In the genomic region with DNA sequence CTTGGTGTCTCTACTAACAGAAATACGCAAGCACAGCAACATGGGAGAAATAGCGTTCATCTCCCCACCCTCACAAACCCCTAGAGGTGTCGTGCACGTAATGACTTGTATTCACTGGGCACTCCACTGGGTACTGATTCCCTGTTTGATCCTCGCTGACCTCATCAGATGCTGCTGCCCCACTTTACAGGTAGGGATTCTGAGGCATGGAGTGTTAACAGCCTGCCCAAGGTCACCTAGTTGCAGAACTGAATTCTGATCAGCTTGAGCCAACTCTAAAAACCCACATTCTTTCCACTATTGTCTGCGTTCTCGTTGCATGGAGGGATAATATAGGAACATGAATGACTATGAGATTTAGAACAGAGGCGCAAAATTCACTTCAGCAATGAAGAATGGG, we compare ENCODE assay signal across 30 cellular contexts.
DNase-seq lines count a peak whose midpoint lies in the region; ATAC-seq and TF ChIP-seq lines count a peak whose summit lies in the region.
"Had no signal": no experiment of that assay in that cellular context is flagged by ENCODE, and none has a peak within 500 bp of the region (broad histone marks: within the 10 kb centered on the region; RNA-seq: fewer than 3 reads in every experiment).

No MANE protein-coding gene starts in this region.

- H3K4me2 ChIP-seq in SK-N-SH, result 0 out of 2 replicates have a peak overlapping the region, but pooled peaks have one; percentile 21

- H4K20me1 ChIP-seq in SK-N-SH (ENCODE audit: insufficient read depth), result peaks cover 96% of the 10 kb centered on the region

- H3K79me2 ChIP-seq in SK-N-SH (ENCODE audit: insufficient read depth), result peaks cover 100% of the 10 kb centered on the region

- TF ChIP-seq RAD21 in SK-N-SH (IDR thresholded peaks at IDR 0.05; ENCODE audit: low read length), result no peak

- no peaks in the 10 kb centered on the region for H3K36me3 Mint-ChIP-seq in nephron (ENCODE audit: low read depth)
- H3K36me3 Mint-ChIP-seq in progenitor cell of endocrine pancreas (ENCODE audit: insufficient read depth), result no peaks in the 10 kb centered on the region
- H3K36me3 Mint-ChIP-seq in activated CD4-positive, alpha-beta T cell treated with anti-CD3 and anti-CD28 coated beads, Interleukin-2, amount 10 ng/mL, durations not matched to agents 24 days and 14 days (ENCODE audit: low read depth), result no peaks in the 10 kb centered on the region
- H3K36me3 Mint-ChIP-seq: activated naive CD8-positive, alpha-beta T cell treated with anti-CD3 and anti-CD28 coated beads for 36 hours; CD4-positive, CD25-positive, alpha-beta regulatory T cell; memory B cell; neural progenitor cell had no signal

- intact Hi-C loops in activated CD4-positive, alpha-beta T cell treated with anti-CD3 and anti-CD28 coated beads, Interleukin-2, amount 10 ng/mL, durations not matched to agents 24 days and 14 days (cut with micrococcal nuclease), result no loop called here

- peaks cover 43 to 45% of the 10 kb centered on the region in 2 experiments for H3K4me1 ChIP-seq in SK-N-SH (ENCODE audit: control insufficient read depth in 1 of 2, insufficient read depth in 2 of 2, low read depth in 1 of 2, low read length in 1 of 2)
- H3K4me1 ChIP-seq in urinary bladder (ENCODE audit: insufficient read depth), result no peaks in the 10 kb centered on the region

- H3K4me3 ChIP-seq in SK-N-SH (ENCODE audit: low read depth in 2 of 2, low read length in 1 of 2), result no peak overlapping the region
- H3K4me3 ChIP-seq in urinary bladder (ENCODE audit: low read depth, low read length), result no peak overlapping the region
- H3K4me3 ChIP-seq: ascending aorta, neural progenitor cell, psoas muscle, upper lobe of right lung had no signal

- H3K4me3 Mint-ChIP-seq in nephron (peak overlapping the region in 1 of 3 experiments; percentile 6), progenitor cell of endocrine pancreas (ENCODE audit: low read depth) (no peak overlapping the region)
- no peak overlapping the region for H3K4me3 Mint-ChIP-seq in activated CD4-positive, alpha-beta T cell treated with anti-CD3 and anti-CD28 coated beads, Interleukin-2, amount 10 ng/mL, durations not matched to agents 24 days and 14 days
- H3K4me3 Mint-ChIP-seq: activated naive CD8-positive, alpha-beta T cell treated with anti-CD3 and anti-CD28 coated beads for 36 hours; CD4-positive, CD25-positive, alpha-beta regulatory T cell; effector memory CD8-positive, alpha-beta T cell; memory B cell; neural progenitor cell had no signal

- no peak for ATAC-seq in SK-N-SH treated with all-trans-retinoic acid at 6 μM for 48 hours
- ATAC-seq: effector memory CD8-positive, alpha-beta T cell; psoas muscle; upper lobe of right lung had no signal

- no peaks in the 10 kb centered on the region for H3K27me3 Mint-ChIP-seq in nephron (ENCODE audit: low read depth)
- H3K27me3 Mint-ChIP-seq in progenitor cell of endocrine pancreas, result no peaks in the 10 kb centered on the region
- peaks cover 11% of the 10 kb centered on the region for H3K27me3 Mint-ChIP-seq in activated CD4-positive, alpha-beta T cell treated with anti-CD3 and anti-CD28 coated beads, Interleukin-2, amount 10 ng/mL, durations not matched to agents 24 days and 14 days
- H3K27me3 Mint-ChIP-seq: effector memory CD8-positive, alpha-beta T cell; IgD-negative memory B cell; memory B cell had no signal

- no peak overlapping the region for H3K9ac ChIP-seq in SK-N-SH
- H3K9ac ChIP-seq: neural progenitor cell had no signal

- no peak for DNase-seq in SK-N-SH
- DNase-seq in progenitor cell of endocrine pancreas (ENCODE audit: low spot score, unreplicated experiment), result no peak
- DNase-seq in activated CD4-positive, alpha-beta T cell treated with anti-CD3 and anti-CD28 coated beads, Interleukin-2, amount 10 ng/mL, durations not matched to agents 24 days and 14 days, result no peak
- no peak for DNase-seq in GDM1 (lab: John Stamatoyannopoulos, UW)
- DNase-seq: activated CD4-positive, alpha-beta T cell treated with anti-CD3 and anti-CD28 coated beads for 48 hours; activated CD8-positive, alpha-beta memory T cell treated with anti-CD3 and anti-CD28 coated beads for 24 hours; activated effector memory CD4-positive, alpha-beta T cell treated with Interleukin-2 at 50 U/mL for 16 hours; activated naive CD8-positive, alpha-beta T cell treated with anti-CD3 and anti-CD28 coated beads for 36 hours; activated T-cell treated with anti-CD3 and anti-CD28 coated beads for 4 hours; caudate nucleus; CD4-positive, CD25-positive, alpha-beta regulatory T cell; cortex of kidney; DND-41; effector memory CD8-positive, alpha-beta T cell; NCI-H1436 treated with DMSO at 0.1 percent for 48 hours; NCI-H345; psoas muscle; stimulated activated naive CD4-positive, alpha-beta T cell; T1000; upper lobe of right lung had no signal

- no peaks in the 10 kb centered on the region for H3K9me3 Mint-ChIP-seq in nephron
- no peaks in the 10 kb centered on the region for H3K9me3 Mint-ChIP-seq in progenitor cell of endocrine pancreas (ENCODE audit: low read depth)
- H3K9me3 Mint-ChIP-seq in activated CD4-positive, alpha-beta T cell treated with anti-CD3 and anti-CD28 coated beads, Interleukin-2, amount 10 ng/mL, durations not matched to agents 24 days and 14 days, result no peaks in the 10 kb centered on the region
- H3K9me3 Mint-ChIP-seq: activated naive CD8-positive, alpha-beta T cell treated with anti-CD3 and anti-CD28 coated beads for 36 hours; effector memory CD8-positive, alpha-beta T cell; IgD-negative memory B cell; memory B cell; neural progenitor cell had no signal

- CTCF ChIA-PET in SK-N-SH (lab: Yijun Ruan, JAX), result interaction anchor here (1.0 to 1.6 kb wide), 3 partner anchors 13 to 31 kb away, joined by 3 to 9 read pairs (median 4); no protein-coding TSS in a partner anchor

- H3K4me1 Mint-ChIP-seq in nephron, result peaks cover 71% of the 10 kb centered on the region
- peaks cover 18% of the 10 kb centered on the region for H3K4me1 Mint-ChIP-seq in progenitor cell of endocrine pancreas (ENCODE audit: low read depth)
- H3K4me1 Mint-ChIP-seq in activated CD4-positive, alpha-beta T cell treated with anti-CD3 and anti-CD28 coated beads, Interleukin-2, amount 10 ng/mL, durations not matched to agents 24 days and 14 days, result no peaks in the 10 kb centered on the region
- H3K4me1 Mint-ChIP-seq: activated naive CD8-positive, alpha-beta T cell treated with anti-CD3 and anti-CD28 coated beads for 36 hours; CD4-positive, CD25-positive, alpha-beta regulatory T cell had no signal

- 96% methylated on average over 8 of the region's 8 CpGs for WGBS in SK-N-SH (ENCODE audit: low lambda C conversion rate)
- WGBS in urinary bladder, result 77% methylated on average over 8 of the region's 8 CpGs

- H3K27ac ChIP-seq in SK-N-SH (ENCODE audit: low read depth in 2 of 2, low read length in 1 of 2) (no peak overlapping the region), angular gyrus (ENCODE audit: low read depth, low read length) (peak overlapping the region; percentile 65), urinary bladder (ENCODE audit: low read depth) (peak overlapping the region; percentile 18)
- H3K27ac ChIP-seq: 22Rv1, ascending aorta, neural progenitor cell, psoas muscle, upper lobe of right lung, VCaP had no signal

- H3K9me2 ChIP-seq in SK-N-SH, result no peaks in the 10 kb centered on the region

- no peaks in the 10 kb centered on the region for H3F3A ChIP-seq in SK-N-SH (replicated peaks; ENCODE audit: insufficient read depth)

- TF ChIP-seq EP300 in SK-N-SH (IDR thresholded peaks at IDR 0.05; ENCODE audit: borderline replicate concordance in 1 of 2, low read depth in 1 of 2, low read length in 1 of 2), result no peak

- TF ChIP-seq CTCF in SK-N-SH (IDR thresholded peaks at IDR 0.05) (no peak), nephron (IDR thresholded peaks at IDR 0.05; ENCODE audit: unreplicated experiment in 3 of 3) (no peak), progenitor cell of endocrine pancreas (IDR thresholded peaks at IDR 0.05; ENCODE audit: unreplicated experiment) (no peak)

- POLR2A ChIA-PET in SK-N-SH (lab: Yijun Ruan, JAX), result no interaction called here

- peak overlapping the region; percentile 14 to 51 (median 41) for H3K27ac Mint-ChIP-seq in nephron
- H3K27ac Mint-ChIP-seq in progenitor cell of endocrine pancreas, result no peak overlapping the region
- H3K27ac Mint-ChIP-seq in activated CD4-positive, alpha-beta T cell treated with anti-CD3 and anti-CD28 coated beads, Interleukin-2, amount 10 ng/mL, durations not matched to agents 24 days and 14 days, result no peak overlapping the region
- H3K27ac Mint-ChIP-seq: activated naive CD8-positive, alpha-beta T cell treated with anti-CD3 and anti-CD28 coated beads for 36 hours; CD4-positive, CD25-positive, alpha-beta regulatory T cell; effector memory CD8-positive, alpha-beta T cell; neural progenitor cell had no signal

- H3K36me3 ChIP-seq in SK-N-SH (replicated peaks in 1 of 2; ENCODE audit: control insufficient read depth in 1 of 2, insufficient read depth in 2 of 2, low read length in 1 of 2) (no peaks in the 10 kb centered on the region), urinary bladder (ENCODE audit: insufficient read depth) (no peaks in the 10 kb centered on the region)
- H3K36me3 ChIP-seq: ascending aorta, neural progenitor cell, upper lobe of right lung had no signal

- no peak overlapping the region for H2AFZ ChIP-seq in SK-N-SH (ENCODE audit: low read depth)
- H2AFZ ChIP-seq: neural progenitor cell had no signal

- no peaks in the 10 kb centered on the region for H3K27me3 ChIP-seq in SK-N-SH (ENCODE audit: insufficient read depth)
- H3K27me3 ChIP-seq: ascending aorta, neural progenitor cell, upper lobe of right lung had no signal

- H3K9me3 ChIP-seq in SK-N-SH, result no peaks in the 10 kb centered on the region
- H3K9me3 ChIP-seq: ascending aorta, psoas muscle, upper lobe of right lung had no signal

TF ChIP-seq in SK-N-SH treated with all-trans-retinoic acid at 6 μM for 48 hours, 23 proteins besides CTCF, POLR2A, EP300 and RAD21:
- TF ChIP-seq RARB (CRISPR knock-in tag; IDR thresholded peaks at IDR 0.05), result no peak
TF ChIP-seq in SK-N-SH treated with all-trans-retinoic acid at 6 μM for 48 hours: peak in this region for 0.

Comparison
In these comparisons a context has a peak if more than half of its experiments do, and no peak if none do; other contexts are left out.
1. H3K27ac ChIP-seq: peak in angular gyrus (single experiment) and urinary bladder (single experiment); none in SK-N-SH (0 of 2).
2. H3K27ac Mint-ChIP-seq: peak in nephron (3 of 3); none in progenitor cell of endocrine pancreas (single experiment) and activated CD4-positive, alpha-beta T cell treated with anti-CD3 and anti-CD28 coated beads, Interleukin-2, amount 10 ng/mL, durations not matched to agents 24 days and 14 days (single experiment).